In the genomic region with DNA sequence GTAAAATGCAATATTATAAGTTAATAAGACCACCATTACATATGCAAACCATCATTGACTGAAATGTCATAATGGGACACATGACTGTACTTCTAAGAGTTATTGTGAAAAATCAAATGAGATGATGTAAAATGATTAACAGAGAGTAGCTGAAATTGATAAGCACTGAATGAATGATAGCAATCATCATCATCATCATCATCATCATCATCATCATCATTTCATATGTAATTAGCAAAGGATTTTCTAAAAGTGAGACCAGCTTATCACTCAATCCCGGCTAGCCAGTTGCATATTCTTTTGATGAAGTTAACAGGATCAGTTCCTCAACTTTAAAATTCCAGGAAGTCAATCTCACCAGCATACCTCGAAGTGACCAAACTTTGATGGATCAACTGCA, we compare ENCODE assay signal across 7 cellular contexts.
"Had no signal": no experiment of that assay in that cellular context is flagged by ENCODE, and none has a peak within 500 bp of the region (broad histone marks: within the 10 kb centered on the region; RNA-seq: fewer than 3 reads in every experiment).

No MANE protein-coding gene starts in this region.

- H3K9ac ChIP-seq: KMS-11 had no signal

- H3K4me2 ChIP-seq: KMS-11 had no signal

- H3K4me1 Mint-ChIP-seq: IgD-negative memory B cell had no signal

- DNase-seq: IMR-90, KBM-7, KG1 had no signal

- H3K27ac ChIP-seq: HL-60, KMS-11 had no signal

- ATAC-seq: K562 had no signal

- H3K4me3 ChIP-seq: K562 had no signal

- H3K27ac Mint-ChIP-seq: IgD-negative memory B cell had no signal

- H3K27me3 Mint-ChIP-seq: IgD-negative memory B cell had no signal

- FAIRE-seq: K562 had no signal

- H3K36me3 Mint-ChIP-seq: IgD-negative memory B cell had no signal

- H3K4me3 Mint-ChIP-seq: IgD-negative memory B cell had no signal

- H3K9me3 Mint-ChIP-seq: IgD-negative memory B cell had no signal
